In genomic region chr1:167750641-167751040, GRCh38 we compare ENCODE assay signal across 1 cellular context.
TF ChIP-seq lines count a peak whose summit lies in the region.

No MANE protein-coding gene starts in this region.

TF ChIP-seq in IMR-90, 13 proteins besides CTCF, POLR2A, EP300 and RAD21 (continued from another document):
- TF ChIP-seq MXI1 (IDR thresholded peaks at IDR 0.05; ENCODE audit: borderline replicate concordance, low read depth, low read length) (no peak), MAFK (IDR thresholded peaks at IDR 0.05; ENCODE audit: low read depth, low read length) (no peak), RCOR1 (IDR thresholded peaks at IDR 0.05; ENCODE audit: insufficient replicate concordance, low read length) (no peak)
